Comparison of ENCODE assay signal across 2 cellular contexts in the genomic region with DNA sequence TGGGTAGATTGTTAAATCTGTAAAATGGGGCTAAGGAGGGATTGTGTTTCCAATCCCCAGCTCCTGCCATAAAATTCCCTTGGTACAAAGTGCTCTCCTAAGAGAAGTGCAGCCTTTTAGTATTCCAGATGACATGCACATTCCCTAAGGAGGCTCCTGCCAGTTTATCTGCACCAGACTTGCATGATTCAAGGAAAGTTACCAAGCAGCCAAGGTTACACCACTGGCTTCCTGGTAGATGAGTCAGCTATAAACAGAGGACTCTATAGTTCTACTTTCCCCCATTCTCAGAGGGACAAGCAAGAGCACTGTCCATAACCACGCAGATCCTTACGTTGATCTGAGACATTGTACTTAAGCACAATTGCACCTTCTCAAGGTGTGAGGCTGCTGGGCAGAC.
TF ChIP-seq lines count a peak whose summit lies in the region.

No MANE protein-coding gene starts in this region.

TF ChIP-seq in IMR-90, 13 proteins besides CTCF, POLR2A, EP300 and RAD21:
- TF ChIP-seq MAZ (IDR thresholded peaks at IDR 0.05; ENCODE audit: borderline replicate concordance, low read depth, low read length) (0 out of 2 replicates have a peak, but pooled peaks have one; percentile 31), RFX5 (IDR thresholded peaks at IDR 0.05; ENCODE audit: low read depth, low read length) (no peak), NFE2L2 (IDR thresholded peaks at IDR 0.05; ENCODE audit: low read depth, low read length) (peak; percentile 78), MAFK (IDR thresholded peaks at IDR 0.05; ENCODE audit: low read depth, low read length) (peak; percentile 66), CHD1 (IDR thresholded peaks at IDR 0.05; ENCODE audit: low read depth, low read length) (no peak), CEBPB (IDR thresholded peaks at IDR 0.05; ENCODE audit: low read depth, low read length) (peak; percentile 87), FOS (IDR thresholded peaks at IDR 0.05; ENCODE audit: low read depth, low read length) (peak; percentile 88), MXI1 (IDR thresholded peaks at IDR 0.05; ENCODE audit: borderline replicate concordance, low read depth, low read length) (no peak), SMC3 (IDR thresholded peaks at IDR 0.05; ENCODE audit: low read depth, low read length) (no peak), RCOR1 (IDR thresholded peaks at IDR 0.05; ENCODE audit: insufficient replicate concordance, low read length) (no peak), BHLHE40 (IDR thresholded peaks at IDR 0.05; ENCODE audit: low read depth, low read length) (peak; percentile 82)

TF ChIP-seq in K562, 482 proteins besides CTCF, POLR2A, EP300 and RAD21:
- TF ChIP-seq ZNF316 (IDR thresholded peaks at IDR 0.05) (peak; percentile 83), RBM25 (IDR thresholded peaks at IDR 0.05; ENCODE audit: low read depth, low read length, severe bottlenecking) (peak; percentile 64), ZNF24 (IDR thresholded peaks at IDR 0.05) (peak; percentile 22; the same call in 1 of the 2 replicates), NFE2 (IDR thresholded peaks at IDR 0.05; ENCODE audit: low read depth) (peak; percentile 65), BCOR (IDR thresholded peaks at IDR 0.05) (0 out of 2 replicates have a peak, but pooled peaks have one; percentile 19), JUND (IDR thresholded peaks at IDR 0.05; ENCODE audit: borderline replicate concordance, low read depth, low read length) (no peak; the same call in 1 of the 2 replicates), JUND (tag; IDR thresholded peaks at IDR 0.05; ENCODE audit: borderline replicate concordance, low read depth, low read length) (peak; percentile 49; the same call in 1 of the 3 replicates), C11orf30 (IDR thresholded peaks at IDR 0.05; ENCODE audit: low read depth) (peak; percentile 77), CXXC5 (CRISPR knock-in tag; IDR thresholded peaks at IDR 0.05) (no peak), FOSL1 (tag; conservative IDR thresholded peaks at IDR 0.05) (peak; percentile 66), MAFK (IDR thresholded peaks at IDR 0.05; ENCODE audit: low read length) (peak; percentile 29; the same call in 1 of the 2 replicates), MAFG (tag; conservative IDR thresholded peaks at IDR 0.05) (peak; percentile 79), MAFF (IDR thresholded peaks at IDR 0.05; ENCODE audit: low read length) (peak; percentile 43; the same call in 1 of the 2 replicates)
- TF ChIP-seq, protein P1, sequence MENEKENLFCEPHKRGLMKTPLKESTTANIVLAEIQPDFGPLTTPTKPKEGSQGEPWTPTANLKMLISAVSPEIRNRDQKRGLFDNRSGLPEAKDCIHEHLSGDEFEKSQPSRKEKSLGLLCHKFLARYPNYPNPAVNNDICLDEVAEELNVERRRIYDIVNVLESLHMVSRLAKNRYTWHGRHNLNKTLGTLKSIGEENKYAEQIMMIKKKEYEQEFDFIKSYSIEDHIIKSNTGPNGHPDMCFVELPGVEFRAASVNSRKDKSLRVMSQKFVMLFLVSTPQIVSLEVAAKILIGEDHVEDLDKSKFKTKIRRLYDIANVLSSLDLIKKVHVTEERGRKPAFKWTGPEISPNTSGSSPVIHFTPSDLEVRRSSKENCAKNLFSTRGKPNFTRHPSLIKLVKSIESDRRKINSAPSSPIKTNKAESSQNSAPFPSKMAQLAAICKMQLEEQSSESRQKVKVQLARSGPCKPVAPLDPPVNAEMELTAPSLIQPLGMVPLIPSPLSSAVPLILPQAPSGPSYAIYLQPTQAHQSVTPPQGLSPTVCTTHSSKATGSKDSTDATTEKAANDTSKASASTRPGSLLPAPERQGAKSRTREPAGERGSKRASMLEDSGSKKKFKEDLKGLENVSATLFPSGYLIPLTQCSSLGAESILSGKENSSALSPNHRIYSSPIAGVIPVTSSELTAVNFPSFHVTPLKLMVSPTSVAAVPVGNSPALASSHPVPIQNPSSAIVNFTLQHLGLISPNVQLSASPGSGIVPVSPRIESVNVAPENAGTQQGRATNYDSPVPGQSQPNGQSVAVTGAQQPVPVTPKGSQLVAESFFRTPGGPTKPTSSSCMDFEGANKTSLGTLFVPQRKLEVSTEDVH (IDR thresholded peaks at IDR 0.05; ENCODE audit: low read depth, partially characterized antibody) = no peak
- TF ChIP-seq, protein P2, sequence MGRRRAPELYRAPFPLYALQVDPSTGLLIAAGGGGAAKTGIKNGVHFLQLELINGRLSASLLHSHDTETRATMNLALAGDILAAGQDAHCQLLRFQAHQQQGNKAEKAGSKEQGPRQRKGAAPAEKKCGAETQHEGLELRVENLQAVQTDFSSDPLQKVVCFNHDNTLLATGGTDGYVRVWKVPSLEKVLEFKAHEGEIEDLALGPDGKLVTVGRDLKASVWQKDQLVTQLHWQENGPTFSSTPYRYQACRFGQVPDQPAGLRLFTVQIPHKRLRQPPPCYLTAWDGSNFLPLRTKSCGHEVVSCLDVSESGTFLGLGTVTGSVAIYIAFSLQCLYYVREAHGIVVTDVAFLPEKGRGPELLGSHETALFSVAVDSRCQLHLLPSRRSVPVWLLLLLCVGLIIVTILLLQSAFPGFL (CRISPR knock-in tag; IDR thresholded peaks at IDR 0.05) = no peak
